8 cellular contexts compared by ENCODE assay signal in genomic region chr13:37109080-37109678, GRCh38. TPM values are rescaled to one million over a fixed set of nuclear protein-coding genes. Genes with fewer than 3 reads are reported as not detected.
A peak's percentile ranks its signal among the peaks of the same experiment; 100 is the strongest.
DNase-seq lines count a peak whose midpoint lies in the region; ATAC-seq and TF ChIP-seq lines count a peak whose summit lies in the region.

No MANE protein-coding gene starts in this region.

- H3K4me3 ChIP-seq in dorsolateral prefrontal cortex: no peak overlapping the region

- no peak for ATAC-seq in GM19397 (IDR thresholded peaks at IDR 0.05; ENCODE audit: unreplicated experiment)
- no peak for ATAC-seq in GM21367 (IDR thresholded peaks at IDR 0.05; ENCODE audit: unreplicated experiment)
- no peak for ATAC-seq in GM18867 (IDR thresholded peaks at IDR 0.05; ENCODE audit: unreplicated experiment)

- TF ChIP-seq CTCF in dorsolateral prefrontal cortex (IDR thresholded peaks at IDR 0.05 in 54 of 56, conservative IDR thresholded peaks at IDR 0.05 in 2 of 56; ENCODE audit: low read depth in 1 of 56, partially characterized antibody in 56 of 56): peak; percentile 55 to 91 (median 78)

- no peak overlapping the region for H3K27ac ChIP-seq in dorsolateral prefrontal cortex

- intact Hi-C loops in dorsolateral prefrontal cortex (cut with DNase I): loop anchor here in 1 of 2 donors (5.0 kb wide), 1 partner anchor 498 kb away; no protein-coding TSS in a partner anchor

- DNase-seq in NOMO-1 treated with DMSO at 0.1 percent for 48 hours (lab: John Stamatoyannopoulos, UW; ENCODE audit: unreplicated experiment) (peak; percentile 5), NOMO-1 treated with dmso at 0.1 percent for 144 hours (lab: John Stamatoyannopoulos, UW; ENCODE audit: unreplicated experiment) (no peak), NCI-H526 (lab: John Stamatoyannopoulos, UW) (peak; percentile 30 to 62), dorsolateral prefrontal cortex (no peak), myocyte (ENCODE audit: low read depth) (peak; percentile 80)

- H3K27me3 ChIP-seq in dorsolateral prefrontal cortex: no peaks in the 10 kb centered on the region

RNA-seq across cellular contexts. Expression of gene CSNK1A1L, which starts 3.7 kb away (rescaled TPM):
- total RNA-seq in dorsolateral prefrontal cortex: not detected
- not detected in 2 replicates for total RNA-seq in myocyte
- polyA plus RNA-seq in myocyte (2012): 0.03 TPM

RNA-seq across cellular contexts. Expression of gene SUPT20H, which starts 49.7 kb away (rescaled TPM):
- 10 to 100 TPM; 32.0 to 82.1 (median 56.3) TPM for total RNA-seq in dorsolateral prefrontal cortex
- 58.0 and 59.2 TPM in 2 replicates for total RNA-seq in myocyte
- 29.9 TPM for polyA plus RNA-seq in myocyte (2012)

Comparison
In these comparisons a context has a peak if more than half of its experiments do, and no peak if none do; other contexts are left out.
1. DNase-seq: peak in NOMO-1 treated with DMSO at 0.1 percent for 48 hours (single experiment), NCI-H526 (2 of 2) and myocyte (single experiment); none in NOMO-1 treated with dmso at 0.1 percent for 144 hours (single experiment) and dorsolateral prefrontal cortex (0 of 10).